ENCODE assay signal across 17 cellular contexts in the genomic region with DNA sequence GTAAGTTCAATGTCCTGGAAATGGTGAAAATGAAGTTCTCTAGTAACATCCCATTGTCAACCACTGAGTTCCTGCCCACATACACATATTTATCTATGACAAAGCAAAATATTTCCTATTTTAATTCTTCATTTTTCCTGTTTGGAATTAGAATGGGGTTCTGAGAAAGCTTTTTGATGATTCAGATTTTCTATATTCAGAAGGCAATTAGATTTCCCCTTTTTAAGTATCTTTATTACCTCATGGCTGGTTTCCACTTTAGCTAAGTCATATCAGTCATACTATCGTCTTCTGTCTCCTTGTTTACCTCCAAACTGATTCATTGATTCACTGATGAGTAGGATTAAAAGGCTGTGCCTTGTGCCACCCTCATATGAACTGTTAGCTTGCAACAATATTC. TPM values are rescaled to one million over a fixed set of nuclear protein-coding genes. Genes with fewer than 3 reads are reported as not detected.
DNase-seq lines count a peak whose midpoint lies in the region; ATAC-seq and TF ChIP-seq lines count a peak whose summit lies in the region.
"Had no signal": no experiment of that assay in that cellular context is flagged by ENCODE, and none has a peak within 500 bp of the region (broad histone marks: within the 10 kb centered on the region; RNA-seq: fewer than 3 reads in every experiment).

No MANE protein-coding gene starts in this region.

- H3K27ac ChIP-seq in IMR-90 (ENCODE audit: insufficient read depth, low read length) (no peak overlapping the region), mesenchymal stem cell (ENCODE audit: low read length, poor library complexity, severe bottlenecking) (no peak overlapping the region)

- peaks cover 30 to 72% of the 10 kb centered on the region in 2 experiments for H3K79me1 ChIP-seq in IMR-90 (ENCODE audit: low read depth in 1 of 2, low read length in 2 of 2)
- peaks cover 18% of the 10 kb centered on the region for H3K79me1 ChIP-seq in mesenchymal stem cell (replicated peaks; ENCODE audit: low read length, poor library complexity, severe bottlenecking)

- no peak overlapping the region for H2AK9ac ChIP-seq in IMR-90 (replicated peaks; ENCODE audit: low read depth, low read length, poor library complexity)

- H3K14ac ChIP-seq in IMR-90 (replicated peaks; ENCODE audit: low read depth, low read length) (0 out of 2 replicates have a peak overlapping the region, but pooled peaks have one; percentile 48), mesenchymal stem cell (ENCODE audit: low read length in 2 of 2) (no peak overlapping the region)

- in situ Hi-C loops in IMR-90 (cut with MboI; ENCODE audit: low sequenced_read_pairs), result no loop called here

- H2AFZ ChIP-seq in IMR-90 (replicated peaks; ENCODE audit: low read length, poor library complexity) (no peak overlapping the region), mesenchymal stem cell (ENCODE audit: low read depth, low read length) (no peak overlapping the region)

- H3K9ac ChIP-seq in IMR-90 (ENCODE audit: low read depth, low read length), result no peak overlapping the region
- peak overlapping the region; percentile 15 for H3K9ac ChIP-seq in mesenchymal stem cell (ENCODE audit: low read length)

- dilution Hi-C loops in IMR-90 (cut with HindIII; ENCODE audit: low sequenced_read_pairs, unreplicated experiment), result no loop called here

- H3K36me3 ChIP-seq in IMR-90 (ENCODE audit: control insufficient read depth, insufficient read depth, low read length) (peaks cover 10% of the 10 kb centered on the region), mesenchymal stem cell (ENCODE audit: control insufficient read depth in 1 of 2, insufficient read depth in 2 of 2, low read depth in 1 of 2, low read length in 2 of 2) (peaks cover 3 to 18% of the 10 kb centered on the region in 2 experiments)

- H4K8ac ChIP-seq in IMR-90 (ENCODE audit: low read depth in 2 of 2, low read length in 2 of 2) (no peak overlapping the region), mesenchymal stem cell (ENCODE audit: low read length) (no peak overlapping the region)

- WGBS in IMR-90 (ENCODE audit: extremely low coverage in 2 of 2, insufficient read length in 1 of 2), 2 experiments, result no CpG with 5 or more reads among the region's 1 CpG
- WGBS in mesenchymal stem cell, result 29% methylated on average over 1 of the region's 1 CpG

- H2BK15ac ChIP-seq in IMR-90 (ENCODE audit: low read depth, low read length) (no peak overlapping the region), mesenchymal stem cell (ENCODE audit: low read depth, poor library complexity, severe bottlenecking) (no peak overlapping the region)

- H3K4me3 ChIP-seq in IMR-90 (ENCODE audit: insufficient read depth, low read depth, low read length), result no peak overlapping the region
- H3K4me3 ChIP-seq in mesenchymal stem cell (ENCODE audit: insufficient read depth in 1 of 2, low read depth in 1 of 2, low read length in 2 of 2), result no peak overlapping the region

- H3K9me3 Mint-ChIP-seq in activated CD4-positive, alpha-beta memory T cell treated with anti-CD3 and anti-CD28 coated beads for 36 hours, result no peaks in the 10 kb centered on the region
- no peaks in the 10 kb centered on the region for H3K9me3 Mint-ChIP-seq in activated CD4-positive, alpha-beta memory T cell treated with anti-CD3 and anti-CD28 coated beads, Interleukin-2, amount 10 ng/mL, durations not matched to agents 7 days and 5 days
- H3K9me3 Mint-ChIP-seq in activated naive CD8-positive, alpha-beta T cell treated with anti-CD3 and anti-CD28 coated beads, Interleukin-2, amount 50 U/mL, for 24 hours, result no peaks in the 10 kb centered on the region
- H3K9me3 Mint-ChIP-seq: stimulated activated memory B cell treated with anti-CD40 and anti-IgM and Interleukin-4, amounts not matched to agents 10 μg/mL and 1 μg/mL and 100 μg/mL, for 72 hours had no signal

- TF ChIP-seq CTCF in IMR-90 (conservative IDR thresholded peaks at IDR 0.05; ENCODE audit: low read depth, low read length), result no peak

- H3K4me1 Mint-ChIP-seq in activated CD4-positive, alpha-beta memory T cell treated with anti-CD3 and anti-CD28 coated beads for 36 hours (ENCODE audit: low read depth), result peaks cover 22% of the 10 kb centered on the region
- H3K4me1 Mint-ChIP-seq in activated CD4-positive, alpha-beta memory T cell treated with anti-CD3 and anti-CD28 coated beads, Interleukin-2, amount 10 ng/mL, durations not matched to agents 7 days and 5 days, result peaks cover 7% of the 10 kb centered on the region
- H3K4me1 Mint-ChIP-seq in activated naive CD8-positive, alpha-beta T cell treated with anti-CD3 and anti-CD28 coated beads, Interleukin-2, amount 50 U/mL, for 24 hours, result peaks cover 27% of the 10 kb centered on the region

- H4K91ac ChIP-seq in IMR-90 (ENCODE audit: insufficient read depth, low read depth, low read length) (no peak overlapping the region), mesenchymal stem cell (ENCODE audit: low read length) (no peak overlapping the region)

- no peak overlapping the region for H3K23ac ChIP-seq in IMR-90 (ENCODE audit: low read depth, low read length)
- no peak overlapping the region for H3K23ac ChIP-seq in mesenchymal stem cell (ENCODE audit: low read length in 2 of 2)

- H3K27ac Mint-ChIP-seq in activated CD4-positive, alpha-beta memory T cell treated with anti-CD3 and anti-CD28 coated beads for 36 hours, result peak overlapping the region; percentile 64
- H3K27ac Mint-ChIP-seq in activated CD4-positive, alpha-beta memory T cell treated with anti-CD3 and anti-CD28 coated beads, Interleukin-2, amount 10 ng/mL, durations not matched to agents 7 days and 5 days, result no peak overlapping the region
- peak overlapping the region; percentile 67 for H3K27ac Mint-ChIP-seq in activated naive CD8-positive, alpha-beta T cell treated with anti-CD3 and anti-CD28 coated beads, Interleukin-2, amount 50 U/mL, for 24 hours
- H3K27ac Mint-ChIP-seq: brain; stimulated activated memory B cell treated with anti-CD40 and anti-IgM and Interleukin-4, amounts not matched to agents 10 μg/mL and 1 μg/mL and 100 μg/mL, for 72 hours had no signal

- POLR2A ChIA-PET in activated CD4-positive, alpha-beta memory T cell treated with anti-CD3 and anti-CD28 coated beads for 36 hours (lab: Charles Lee), result interaction anchor here (0.7 to 1.2 kb wide), 3 partner anchors 13 to 18 kb away, joined by 3 to 4 read pairs (median 3); partner anchors contain the start of gene ETFA
- POLR2A ChIA-PET in activated CD4-positive, alpha-beta memory T cell treated with anti-CD3 and anti-CD28 coated beads, Interleukin-2, amount 10 ng/mL, durations not matched to agents 7 days and 5 days (lab: Charles Lee), result interaction anchor here (1.4 kb wide), 1 partner anchor 18 kb away, joined by 6 read pairs; the partner anchor contains the start of gene ETFA
- POLR2A ChIA-PET in IMR-90 (lab: Charles Lee; ENCODE audit: unreplicated experiment), result no interaction called here

- DNase-seq in activated CD4-positive, alpha-beta memory T cell treated with anti-CD3 and anti-CD28 coated beads for 36 hours, result no peak
- DNase-seq in activated CD4-positive, alpha-beta memory T cell treated with anti-CD3 and anti-CD28 coated beads, Interleukin-2, amount 10 ng/mL, durations not matched to agents 7 days and 5 days, result no peak
- peak; percentile 39 for DNase-seq in IMR-90
- no peak for DNase-seq in activated naive CD8-positive, alpha-beta T cell treated with anti-CD3 and anti-CD28 coated beads, Interleukin-2, amount 50 U/mL, for 24 hours
- peak; percentile 28 for DNase-seq in mesenchymal stem cell
- DNase-seq in NCI-H345 treated with DMSO at 0.1 percent for 48 hours (lab: John Stamatoyannopoulos, UW; ENCODE audit: unreplicated experiment), result no peak
- DNase-seq: effector CD4-positive, alpha-beta T cell; foreskin melanocyte; H7; KBM-7; NCI-H1417; NCI-H345; SW 1271 had no signal

- H3K9me1 ChIP-seq in IMR-90 (ENCODE audit: insufficient read depth, low read length), result peaks cover 6% of the 10 kb centered on the region; the same call in 1 of the 2 replicates

- H4K20me1 ChIP-seq in IMR-90 (ENCODE audit: insufficient read depth, low read length), result peaks cover 25% of the 10 kb centered on the region

- H3K27me3 Mint-ChIP-seq in activated CD4-positive, alpha-beta memory T cell treated with anti-CD3 and anti-CD28 coated beads for 36 hours, result no peaks in the 10 kb centered on the region
- H3K27me3 Mint-ChIP-seq in activated CD4-positive, alpha-beta memory T cell treated with anti-CD3 and anti-CD28 coated beads, Interleukin-2, amount 10 ng/mL, durations not matched to agents 7 days and 5 days, result no peaks in the 10 kb centered on the region
- H3K27me3 Mint-ChIP-seq in activated naive CD8-positive, alpha-beta T cell treated with anti-CD3 and anti-CD28 coated beads, Interleukin-2, amount 50 U/mL, for 24 hours, result no peaks in the 10 kb centered on the region
- H3K27me3 Mint-ChIP-seq: brain; stimulated activated memory B cell treated with anti-CD40 and anti-IgM and Interleukin-4, amounts not matched to agents 10 μg/mL and 1 μg/mL and 100 μg/mL, for 72 hours had no signal

- H2BK120ac ChIP-seq in IMR-90 (ENCODE audit: low read depth, low read length) (no peak overlapping the region), mesenchymal stem cell (ENCODE audit: low read depth, low read length) (no peak overlapping the region)

- H3K9me3 ChIP-seq in IMR-90 (ENCODE audit: control insufficient read depth, insufficient read depth, low read length), result no peaks in the 10 kb centered on the region
- no peaks in the 10 kb centered on the region for H3K9me3 ChIP-seq in mesenchymal stem cell (ENCODE audit: control insufficient read depth, low read length)

- H2BK5ac ChIP-seq in IMR-90 (ENCODE audit: low read depth, low read length, poor library complexity, severe bottlenecking) (no peak overlapping the region), mesenchymal stem cell (ENCODE audit: low read depth, low read length, poor library complexity, severe bottlenecking) (no peak overlapping the region)

- intact Hi-C loops in activated CD4-positive, alpha-beta memory T cell treated with anti-CD3 and anti-CD28 coated beads for 36 hours (cut with micrococcal nuclease), result loop anchor here (1.0 to 2.0 kb wide), 2 partner anchors 18 to 89 kb away; partner anchors contain the start of gene ETFA
- intact Hi-C loops in IMR-90 (cut with micrococcal nuclease), result no loop called here

- CTCF ChIA-PET in activated CD4-positive, alpha-beta memory T cell treated with anti-CD3 and anti-CD28 coated beads for 36 hours (lab: Charles Lee), result interaction anchor here (1.0 to 1.5 kb wide), 2 partner anchors 573 to 1204 kb away, joined by 3 read pairs; no protein-coding TSS in a partner anchor
- CTCF ChIA-PET in activated CD4-positive, alpha-beta memory T cell treated with anti-CD3 and anti-CD28 coated beads, Interleukin-2, amount 10 ng/mL, durations not matched to agents 7 days and 5 days (lab: Charles Lee), result no interaction called here
- CTCF ChIA-PET in IMR-90 (lab: Yijun Ruan, JAX), result no interaction called here

- H2BK20ac ChIP-seq in IMR-90 (ENCODE audit: low read depth, low read length), result no peak overlapping the region

- no peak overlapping the region for H4K5ac ChIP-seq in IMR-90 (ENCODE audit: low read depth, low read length)

- H3K18ac ChIP-seq in IMR-90 (ENCODE audit: low read depth, low read length), result no peak overlapping the region
- no peak overlapping the region for H3K18ac ChIP-seq in mesenchymal stem cell (ENCODE audit: low read depth in 1 of 2, low read length in 2 of 2)

- no TSS peak for BruUV-seq in IMR-90 (replicated peaks; lab: Mats Ljungman, UMichigan)

- ATAC-seq in IMR-90 (ENCODE audit: low read depth) (no peak), GM21528 (IDR thresholded peaks at IDR 0.05; ENCODE audit: low FRiP score, unreplicated experiment) (no peak), HG03108 (IDR thresholded peaks at IDR 0.05; ENCODE audit: unreplicated experiment) (no peak)
- peak; percentile 88 for ATAC-seq in activated naive CD8-positive, alpha-beta T cell treated with anti-CD3 and anti-CD28 coated beads, Interleukin-2, amount 50 U/mL, for 24 hours
- ATAC-seq: stimulated activated memory B cell treated with anti-CD40 and anti-IgM and Interleukin-4, amounts not matched to agents 10 μg/mL and 1 μg/mL and 100 μg/mL, for 72 hours had no signal

- H3K4me3 Mint-ChIP-seq in activated CD4-positive, alpha-beta memory T cell treated with anti-CD3 and anti-CD28 coated beads for 36 hours, result no peak overlapping the region
- H3K4me3 Mint-ChIP-seq in activated CD4-positive, alpha-beta memory T cell treated with anti-CD3 and anti-CD28 coated beads, Interleukin-2, amount 10 ng/mL, durations not matched to agents 7 days and 5 days, result no peak overlapping the region
- no peak overlapping the region for H3K4me3 Mint-ChIP-seq in activated naive CD8-positive, alpha-beta T cell treated with anti-CD3 and anti-CD28 coated beads, Interleukin-2, amount 50 U/mL, for 24 hours
- H3K4me3 Mint-ChIP-seq: brain; stimulated activated memory B cell treated with anti-CD40 and anti-IgM and Interleukin-4, amounts not matched to agents 10 μg/mL and 1 μg/mL and 100 μg/mL, for 72 hours had no signal

- no peak overlapping the region for H3K4me2 ChIP-seq in IMR-90 (ENCODE audit: low read depth, low read length)
- H3K4me2 ChIP-seq in mesenchymal stem cell (ENCODE audit: low read length, poor library complexity, severe bottlenecking), result no peak overlapping the region

- no peak overlapping the region for H2AK5ac ChIP-seq in IMR-90 (ENCODE audit: low read depth, low read length)
- no peak overlapping the region for H2AK5ac ChIP-seq in mesenchymal stem cell (ENCODE audit: low read length, severe bottlenecking)

- no peak overlapping the region for H3K56ac ChIP-seq in IMR-90 (ENCODE audit: extremely low read depth, insufficient read depth, low read length)

- no peak for TF ChIP-seq RAD21 in IMR-90 (IDR thresholded peaks at IDR 0.05; ENCODE audit: low read length)

- no peaks in the 10 kb centered on the region for H3K27me3 ChIP-seq in IMR-90 (ENCODE audit: control insufficient read depth, insufficient read depth, low read length)
- H3K27me3 ChIP-seq in mesenchymal stem cell (ENCODE audit: control insufficient read depth in 1 of 2, insufficient read depth in 1 of 2, low read length in 2 of 2), result no peaks in the 10 kb centered on the region

- H3K4me1 ChIP-seq in IMR-90 (ENCODE audit: control insufficient read depth, insufficient read depth, low read length) (peaks cover 3% of the 10 kb centered on the region; the same call in 1 of the 2 replicates), mesenchymal stem cell (ENCODE audit: control insufficient read depth, insufficient read depth, low read depth, low read length) (no peaks in the 10 kb centered on the region)

- H3K4ac ChIP-seq in IMR-90 (ENCODE audit: low read depth, low read length) (no peak overlapping the region), mesenchymal stem cell (ENCODE audit: low read depth in 1 of 2, low read length in 2 of 2) (no peak overlapping the region)

- peaks cover 15% of the 10 kb centered on the region for H3K36me3 Mint-ChIP-seq in activated CD4-positive, alpha-beta memory T cell treated with anti-CD3 and anti-CD28 coated beads for 36 hours
- peaks cover 24% of the 10 kb centered on the region for H3K36me3 Mint-ChIP-seq in activated CD4-positive, alpha-beta memory T cell treated with anti-CD3 and anti-CD28 coated beads, Interleukin-2, amount 10 ng/mL, durations not matched to agents 7 days and 5 days (ENCODE audit: low read depth)
- H3K36me3 Mint-ChIP-seq in activated naive CD8-positive, alpha-beta T cell treated with anti-CD3 and anti-CD28 coated beads, Interleukin-2, amount 50 U/mL, for 24 hours (ENCODE audit: low read depth), result peaks cover 24% of the 10 kb centered on the region

- TF ChIP-seq POLR2A in IMR-90 (IDR thresholded peaks at IDR 0.05; ENCODE audit: low read depth, low read length), result no peak

- H2BK12ac ChIP-seq in mesenchymal stem cell (ENCODE audit: low read length in 2 of 2), result no peak overlapping the region

RNA-seq across cellular contexts. Expression of gene ETFA, which starts 17.9 kb away (rescaled TPM):
- total RNA-seq in activated CD4-positive, alpha-beta memory T cell treated with anti-CD3 and anti-CD28 coated beads for 36 hours, result 100 to 1,000 TPM; 169 to 173 TPM
- 100 to 1,000 TPM; 109 to 112 TPM for total RNA-seq in activated CD4-positive, alpha-beta memory T cell treated with anti-CD3 and anti-CD28 coated beads, Interleukin-2, amount 10 ng/mL, durations not matched to agents 7 days and 5 days
- 159 and 172 TPM in 2 replicates for total RNA-seq in IMR-90 (2012; rRNA removed)
- polyA plus RNA-seq in IMR-90 (2012; rRNA removed), result 115 and 116 TPM in 2 replicates
- 45.8 and 62.6 TPM in 2 replicates for polyA plus RNA-seq in IMR-90 (2012; cell fraction: cytosol; rRNA removed)
- 22.3 and 88.0 TPM in 2 replicates for polyA plus RNA-seq in IMR-90 (2012; cell fraction: nucleus; rRNA removed; ENCODE audit: low replicate concordance)
- 77.6 TPM for polyA plus RNA-seq in mesenchymal stem cell (2013, experiment 1 of 2)
- polyA plus RNA-seq in mesenchymal stem cell (2013, experiment 2 of 2), result 79.1 TPM

RNA-seq across cellular contexts. Expression of gene ISL2, which starts 43.2 kb away (rescaled TPM):
- under 1 TPM; 0.15 to 0.19 TPM for total RNA-seq in activated CD4-positive, alpha-beta memory T cell treated with anti-CD3 and anti-CD28 coated beads for 36 hours
- total RNA-seq in activated CD4-positive, alpha-beta memory T cell treated with anti-CD3 and anti-CD28 coated beads, Interleukin-2, amount 10 ng/mL, durations not matched to agents 7 days and 5 days, result 1 to 10 TPM; 3.7 TPM
- total RNA-seq in IMR-90 (2012; rRNA removed), result 1.1 and 1.3 TPM in 2 replicates
- polyA plus RNA-seq in IMR-90 (2012; rRNA removed), result 2.5 and 3.6 TPM in 2 replicates
- polyA plus RNA-seq in IMR-90 (2012; cell fraction: cytosol; rRNA removed), result 2.0 and 3.7 TPM in 2 replicates
- polyA plus RNA-seq in IMR-90 (2012; cell fraction: nucleus; rRNA removed; ENCODE audit: low replicate concordance), result 17.3 and 24.8 TPM in 2 replicates
- 0.30 TPM for polyA plus RNA-seq in mesenchymal stem cell (2013, experiment 1 of 2)
- polyA plus RNA-seq in mesenchymal stem cell (2013, experiment 2 of 2), result 0.26 TPM
- total RNA-seq: H7 had no signal

Comparison
In these comparisons a context has a peak if more than half of its experiments do, and no peak if none do; other contexts are left out.
1. DNase-seq: peak in IMR-90 (single experiment) and mesenchymal stem cell (single experiment); none in activated CD4-positive, alpha-beta memory T cell treated with anti-CD3 and anti-CD28 coated beads for 36 hours (single experiment), activated CD4-positive, alpha-beta memory T cell treated with anti-CD3 and anti-CD28 coated beads, Interleukin-2, amount 10 ng/mL, durations not matched to agents 7 days and 5 days (single experiment), activated naive CD8-positive, alpha-beta T cell treated with anti-CD3 and anti-CD28 coated beads, Interleukin-2, amount 50 U/mL, for 24 hours (single experiment) and NCI-H345 treated with DMSO at 0.1 percent for 48 hours (single experiment).